In the genomic region with DNA sequence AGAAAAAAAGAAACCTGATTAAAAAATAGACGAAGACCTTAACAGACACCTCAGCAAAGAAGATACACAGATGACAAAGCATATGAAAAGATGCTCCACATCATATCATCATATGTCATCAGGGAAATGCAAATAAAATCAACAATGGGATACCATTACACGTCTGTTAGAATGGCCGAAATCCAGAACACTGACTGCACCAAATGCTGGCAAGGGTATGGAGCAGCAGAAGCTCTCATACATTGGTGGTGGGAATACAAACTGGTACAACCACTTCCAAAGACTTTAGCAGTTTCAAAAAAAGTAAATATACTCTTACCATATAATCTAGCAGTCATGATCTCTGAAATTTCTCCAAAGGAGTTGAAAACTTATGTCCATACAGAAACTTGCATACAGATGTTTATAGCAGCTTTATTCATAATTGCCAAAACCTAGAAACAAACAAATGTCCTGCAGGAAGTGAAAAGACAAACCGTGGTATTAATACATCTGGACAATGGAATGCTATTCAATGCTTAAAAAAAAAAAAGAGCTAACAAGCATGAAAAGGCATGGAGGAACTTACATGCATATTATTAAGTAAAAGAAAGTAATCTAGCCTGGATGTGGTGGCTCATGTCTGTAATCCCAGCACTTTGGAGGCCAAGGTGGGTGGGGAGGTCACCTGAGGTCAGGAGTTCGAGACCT, we compare ENCODE assay signal across 21 cellular contexts.
"Had no signal": no experiment of that assay in that cellular context is flagged by ENCODE, and none has a peak within 500 bp of the region (broad histone marks: within the 10 kb centered on the region; RNA-seq: fewer than 3 reads in every experiment).

No MANE protein-coding gene starts in this region.

- ATAC-seq: HepG2, Panc1, PC-3, SK-N-SH treated with all-trans-retinoic acid at 6 μM for 48 hours had no signal

- DNase-seq: IMR-90, Kasumi-1, NCI-H1092, NCI-H1105 treated with DMSO at 0.1 percent for 48 hours, NCI-H1417 treated with DMSO at 0.1 percent for 48 hours, NCI-H1694 treated with DMSO at 0.1 percent for 48 hours, NCI-H1930, NCI-H2081, NCI-H2107, NCI-H2227 treated with DMSO at 0.1 percent for 48 hours, NCI-H510A, NCI-H69, NCI-H774, PC-3, SHP77, T-helper 1 cell had no signal

- H3K9ac ChIP-seq: KMS-11 had no signal

- H3K27ac ChIP-seq: KMS-11, RWPE1 had no signal
